Comparison of ENCODE assay signal across 13 cellular contexts in the genomic region with DNA sequence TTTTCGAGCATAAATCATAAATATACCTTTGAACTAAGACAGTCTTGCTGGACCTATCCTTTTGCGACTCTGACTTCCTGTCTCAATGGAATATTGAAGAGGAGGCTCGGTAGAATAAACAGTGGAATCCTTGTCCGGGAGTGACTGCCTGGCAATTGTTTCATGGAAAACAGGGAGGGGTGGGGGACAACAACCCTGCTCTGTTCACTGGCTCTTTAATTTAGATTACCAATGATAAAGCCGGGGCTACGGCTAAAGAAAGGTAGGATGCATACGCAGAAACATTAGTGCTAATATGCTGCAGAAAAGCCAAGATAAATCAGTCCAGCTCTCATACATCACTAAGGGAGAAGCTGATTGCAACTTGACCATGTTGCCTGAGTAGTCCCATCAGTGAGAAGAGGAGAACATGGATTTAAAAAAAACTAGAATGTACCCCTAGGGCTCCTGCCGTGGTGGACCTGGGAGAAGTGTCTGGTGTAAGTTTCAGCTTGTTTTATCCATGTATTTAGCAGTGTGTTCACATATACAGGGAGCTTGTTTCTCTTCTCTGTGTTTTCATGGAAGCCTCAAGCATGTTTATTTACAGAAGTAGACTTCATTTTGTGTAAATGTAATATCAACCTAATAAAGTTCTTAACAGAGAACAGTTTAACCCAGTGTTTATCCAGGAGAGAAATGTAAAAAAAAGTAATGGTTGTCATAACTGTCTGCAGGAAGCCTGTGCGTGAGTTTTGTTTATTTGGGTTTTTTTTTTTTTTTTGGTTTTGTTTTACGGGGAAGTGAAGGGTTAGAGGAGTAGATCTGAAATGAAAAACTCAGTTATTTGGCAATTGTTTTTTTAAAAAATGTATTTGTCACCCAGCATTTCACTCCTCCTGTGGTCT.
A peak's percentile ranks its signal among the peaks of the same experiment; 100 is the strongest.
DNase-seq lines count a peak whose midpoint lies in the region; ATAC-seq and TF ChIP-seq lines count a peak whose summit lies in the region.
"Had no signal": no experiment of that assay in that cellular context is flagged by ENCODE, and none has a peak within 500 bp of the region (broad histone marks: within the 10 kb centered on the region; RNA-seq: fewer than 3 reads in every experiment).

No MANE protein-coding gene starts in this region.

- 46% methylated on average over 10 of the region's 10 CpGs for WGBS in smooth muscle cell (ENCODE audit: low lambda C conversion rate)

- ATAC-seq in HG02981 (IDR thresholded peaks at IDR 0.05; ENCODE audit: unreplicated experiment): no peak
- no peak for ATAC-seq in activated naive CD4-positive, alpha-beta T cell treated with anti-CD3 and anti-CD28 coated beads, Interleukin-2, amount 50 U/mL, for 72 hours
- ATAC-seq: stimulated activated naive B cell treated with anti-CD40 and anti-IgM and Interleukin-4, amounts not matched to agents 10 μg/mL and 1 μg/mL and 100 μg/mL, for 72 hours had no signal

- intact Hi-C loops in A673 (cut with micrococcal nuclease; ENCODE audit: unreplicated experiment): loop anchor here (10.0 kb wide), 1 partner anchor 1485 kb away; no protein-coding TSS in a partner anchor

- CTCF ChIA-PET in A673 (lab: Charles Lee): no interaction called here

- peak overlapping the region; percentile 10 for H2AFZ ChIP-seq in smooth muscle cell (ENCODE audit: low read depth)

- no peaks in the 10 kb centered on the region for H3K36me3 ChIP-seq in smooth muscle cell (ENCODE audit: low read depth)
- H3K36me3 ChIP-seq in A673 (ENCODE audit: insufficient read depth, low read length, poor library complexity, severe bottlenecking): no peaks in the 10 kb centered on the region
- H3K36me3 ChIP-seq: cardiac muscle cell had no signal

- H3K9me3 ChIP-seq in smooth muscle cell (replicated peaks; ENCODE audit: low read depth): no peaks in the 10 kb centered on the region
- no peaks in the 10 kb centered on the region for H3K9me3 ChIP-seq in A673 (ENCODE audit: low read depth, low read length, poor library complexity, severe bottlenecking)

- H3K27ac Mint-ChIP-seq in activated naive CD4-positive, alpha-beta T cell treated with anti-CD3 and anti-CD28 coated beads, Interleukin-2, amount 50 U/mL, for 72 hours: no peak overlapping the region
- H3K27ac Mint-ChIP-seq: IgD-negative memory B cell; stimulated activated naive B cell treated with anti-CD40 and anti-IgM and Interleukin-4, amounts not matched to agents 10 μg/mL and 1 μg/mL and 100 μg/mL, for 72 hours had no signal

- peaks cover 0 to 9% of the 10 kb centered on the region in 2 donors for H3K9me3 Mint-ChIP-seq in activated naive CD4-positive, alpha-beta T cell treated with anti-CD3 and anti-CD28 coated beads, Interleukin-2, amount 50 U/mL, for 72 hours

- H3K27ac ChIP-seq in smooth muscle cell (ENCODE audit: low read depth): no peak overlapping the region
- no peak overlapping the region for H3K27ac ChIP-seq in A673 (ENCODE audit: low read depth, low read length, poor library complexity, severe bottlenecking)
- H3K27ac ChIP-seq: cardiac muscle cell had no signal

- H3F3A ChIP-seq in smooth muscle cell (ENCODE audit: low read depth): peaks cover 7% of the 10 kb centered on the region

- peaks cover 0 to 5% of the 10 kb centered on the region in 2 donors for H3K36me3 Mint-ChIP-seq in activated naive CD4-positive, alpha-beta T cell treated with anti-CD3 and anti-CD28 coated beads, Interleukin-2, amount 50 U/mL, for 72 hours
- H3K36me3 Mint-ChIP-seq: IgD-negative memory B cell; stimulated activated naive B cell treated with anti-CD40 and anti-IgM and Interleukin-4, amounts not matched to agents 10 μg/mL and 1 μg/mL and 100 μg/mL, for 72 hours had no signal

- H3K27me3 ChIP-seq in smooth muscle cell (ENCODE audit: low read depth): peaks cover 5% of the 10 kb centered on the region
- peaks cover 41% of the 10 kb centered on the region for H3K27me3 ChIP-seq in A673 (replicated peaks; ENCODE audit: insufficient read depth, low read depth, low read length, poor library complexity)
- H3K27me3 ChIP-seq: cardiac muscle cell had no signal

- no peak overlapping the region for H3K9ac ChIP-seq in smooth muscle cell (ENCODE audit: low read depth)

- peak; percentile 50 for DNase-seq in NCI-H146 treated with DMSO at 0.1 percent for 48 hours (lab: John Stamatoyannopoulos, UW; ENCODE audit: unreplicated experiment)
- DNase-seq in SHP77 (lab: John Stamatoyannopoulos, UW): peak; percentile 13 to 25
- DNase-seq in fibroblast of villous mesenchyme (ENCODE audit: low read depth): peak; percentile 48
- no peak for DNase-seq in smooth muscle cell (lab: John Stamatoyannopoulos, UW; ENCODE audit: unreplicated experiment)
- DNase-seq in A673 (ENCODE audit: low spot score): no peak
- DNase-seq in GM19238 (ENCODE audit: insufficient read length, low spot score): no peak
- no peak for DNase-seq in activated naive CD4-positive, alpha-beta T cell treated with anti-CD3 and anti-CD28 coated beads, Interleukin-2, amount 50 U/mL, for 72 hours (ENCODE audit: low spot score in 2 of 2)
- DNase-seq: NCI-H82; stimulated activated CD4-positive, alpha-beta T cell treated with anti-CD3 and anti-CD28 coated beads, Interleukin-15, amount 100 ng/mL, for 24 hours; stimulated activated naive B cell treated with anti-CD40 and anti-IgM and Interleukin-4, amounts not matched to agents 10 μg/mL and 1 μg/mL and 100 μg/mL, for 72 hours had no signal

- H3K4me3 ChIP-seq in fibroblast of villous mesenchyme (ENCODE audit: low read depth, low read length): peak overlapping the region; percentile 0
- H3K4me3 ChIP-seq in smooth muscle cell: no peak overlapping the region
- H3K4me3 ChIP-seq in A673 (ENCODE audit: low read depth, low read length, poor library complexity, severe bottlenecking): no peak overlapping the region
- H3K4me3 ChIP-seq: cardiac muscle cell had no signal

- H3K4me1 ChIP-seq in smooth muscle cell (ENCODE audit: low read depth) (no peaks in the 10 kb centered on the region), A673 (ENCODE audit: insufficient read depth, low read length, poor library complexity, severe bottlenecking) (no peaks in the 10 kb centered on the region)

- BruUV-seq in A673 (replicated peaks; lab: Mats Ljungman, UMichigan): no TSS peak

- TF ChIP-seq CTCF in fibroblast of villous mesenchyme (IDR thresholded peaks at IDR 0.05; ENCODE audit: insufficient read depth, low read depth, low read length): no peak
- TF ChIP-seq CTCF in smooth muscle cell (IDR thresholded peaks at IDR 0.05; ENCODE audit: borderline replicate concordance, insufficient read depth, poor library complexity, severe bottlenecking): no peak
- TF ChIP-seq CTCF in A673 (conservative IDR thresholded peaks at IDR 0.05; ENCODE audit: low read depth, low read length): no peak

- POLR2A ChIA-PET in A673 (lab: Charles Lee; ENCODE audit: low non-redundant PET): no interaction called here

- H3K79me2 ChIP-seq in smooth muscle cell (ENCODE audit: low read depth): no peaks in the 10 kb centered on the region

- peak overlapping the region; percentile 47 for H3K4me2 ChIP-seq in smooth muscle cell

- no peaks in the 10 kb centered on the region for H4K20me1 ChIP-seq in smooth muscle cell (ENCODE audit: low read depth)

Comparison
In these comparisons a context has a peak if more than half of its experiments do, and no peak if none do; other contexts are left out.
1. DNase-seq: peak in NCI-H146 treated with DMSO at 0.1 percent for 48 hours (single experiment), SHP77 (2 of 2) and fibroblast of villous mesenchyme (single experiment); none in smooth muscle cell (single experiment), A673 (single experiment), GM19238 (single experiment) and activated naive CD4-positive, alpha-beta T cell treated with anti-CD3 and anti-CD28 coated beads, Interleukin-2, amount 50 U/mL, for 72 hours (0 of 2).